Comparison of ENCODE assay signal across 21 cellular contexts in genomic region chr6:108638993-108639392, GRCh38.
"Had no signal": no experiment of that assay in that cellular context is flagged by ENCODE, and none has a peak within 500 bp of the region (broad histone marks: within the 10 kb centered on the region; RNA-seq: fewer than 3 reads in every experiment).

No MANE protein-coding gene starts in this region.

- H3K27ac Mint-ChIP-seq: activated naive CD8-positive, alpha-beta T cell; activated T-cell treated with anti-CD3 and anti-CD28 coated beads, Interleukin-2, amount 50 U/mL, for 72 hours had no signal

- ATAC-seq: activated T-cell treated with anti-CD3 and anti-CD28 coated beads, Interleukin-2, amount 50 U/mL, for 72 hours; left cardiac atrium; mucosa of descending colon; naive thymus-derived CD4-positive, alpha-beta T cell had no signal

- H3K9me3 Mint-ChIP-seq: activated T-cell treated with anti-CD3 and anti-CD28 coated beads, Interleukin-2, amount 50 U/mL, for 72 hours; central memory CD8-positive, alpha-beta T cell; naive thymus-derived CD4-positive, alpha-beta T cell had no signal

- H3K4me3 ChIP-seq: mucosa of descending colon, sigmoid colon, spleen, stomach, testis, upper lobe of left lung had no signal

- H3K9me3 ChIP-seq: mucosa of descending colon, sigmoid colon, spleen, stomach, testis, upper lobe of left lung had no signal

- DNase-seq: activated CD4-positive, alpha-beta T cell treated with anti-CD3 and anti-CD28 coated beads for 48 hours; activated CD8-positive, alpha-beta memory T cell treated with anti-CD3 and anti-CD28 coated beads, Interleukin-2, amount 50 U/mL, for 48 hours; activated gamma-delta T cell; activated T-cell treated with anti-CD3 and anti-CD28 coated beads, Interleukin-2, amount 50 U/mL, for 72 hours; amniotic stem cell; effector CD8-positive, alpha-beta T cell; foreskin melanocyte; head of caudate nucleus; left cardiac atrium; mammary epithelial cell; mucosa of descending colon; naive thymus-derived CD4-positive, alpha-beta T cell; sigmoid colon; spleen; stimulated activated CD4-positive, alpha-beta T cell treated with anti-CD3 and anti-CD28 coated beads, Interleukin-1b, Interleukin-23, amount 100 ng/mL, for 48 hours; stomach; T-helper 2 cell; testis; upper lobe of left lung had no signal

- H3K36me3 ChIP-seq: sigmoid colon, spleen, upper lobe of left lung had no signal

- H3K27me3 ChIP-seq: sigmoid colon, spleen, stomach, testis, upper lobe of left lung had no signal

- H3K27ac ChIP-seq: sigmoid colon, stomach, testis had no signal
